Comparison of ENCODE assay signal across 13 cellular contexts in the genomic region with DNA sequence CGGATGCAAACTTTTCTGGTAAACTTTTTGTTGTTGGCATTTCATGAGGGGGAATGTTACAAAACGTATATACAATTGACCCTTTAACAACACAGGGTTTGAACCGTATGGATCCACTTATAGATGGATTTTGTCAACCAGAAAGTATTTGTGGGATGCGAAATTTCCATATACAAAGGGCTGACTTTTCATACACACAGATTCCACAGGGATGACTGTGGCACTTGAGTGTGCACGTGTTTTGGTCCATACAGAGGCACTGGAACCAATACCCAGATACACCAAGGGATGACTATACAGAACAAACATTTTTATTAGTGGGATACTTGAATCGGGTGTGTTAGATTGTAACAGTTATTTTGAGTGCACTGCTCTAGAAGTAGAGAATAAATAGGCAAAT. TPM values are rescaled to one million over a fixed set of nuclear protein-coding genes. Genes with fewer than 3 reads are reported as not detected.
A peak's percentile ranks its signal among the peaks of the same experiment; 100 is the strongest.
DNase-seq lines count a peak whose midpoint lies in the region; ATAC-seq and TF ChIP-seq lines count a peak whose summit lies in the region.
"Had no signal": no experiment of that assay in that cellular context is flagged by ENCODE, and none has a peak within 500 bp of the region (broad histone marks: within the 10 kb centered on the region; RNA-seq: fewer than 3 reads in every experiment).

No MANE protein-coding gene starts in this region.

- no peak for TF ChIP-seq CTCF in fibroblast of lung (conservative IDR thresholded peaks at IDR 0.05 in 1 of 2, IDR thresholded peaks at IDR 0.05 in 1 of 2; ENCODE audit: low read depth in 1 of 2, low read length in 2 of 2)
- TF ChIP-seq CTCF in smooth muscle cell (IDR thresholded peaks at IDR 0.05; ENCODE audit: borderline replicate concordance, insufficient read depth, poor library complexity, severe bottlenecking) = no peak

- no peaks in the 10 kb centered on the region for H3K9me2 ChIP-seq in GM23248 (ENCODE audit: insufficient read depth)

- ATAC-seq in HG02885 (IDR thresholded peaks at IDR 0.05; ENCODE audit: poor library complexity, unreplicated experiment) = no peak
- ATAC-seq in activated CD4-positive, CD25-positive, alpha-beta regulatory T cell treated with anti-CD3 and anti-CD28 coated beads, Interleukin-2, amount 50 U/mL, for 24 hours = no peak
- ATAC-seq: K562 had no signal

- H3K27ac ChIP-seq in GM23248 (peak overlapping the region; percentile 94), SJSA1 (peak overlapping the region; percentile 91), fibroblast of lung (ENCODE audit: insufficient read depth, low read length) (peak overlapping the region; percentile 86), smooth muscle cell (ENCODE audit: low read depth) (peak overlapping the region; percentile 91)

- H3K79me2 ChIP-seq in GM23248 (ENCODE audit: insufficient read depth) = peaks cover 65% of the 10 kb centered on the region
- peaks cover 27% of the 10 kb centered on the region for H3K79me2 ChIP-seq in fibroblast of lung (ENCODE audit: control insufficient read depth, insufficient read depth, low read length)
- peaks cover 62% of the 10 kb centered on the region for H3K79me2 ChIP-seq in smooth muscle cell (ENCODE audit: low read depth)

- H3F3A ChIP-seq in GM23248 (ENCODE audit: insufficient read depth) (peaks cover 51% of the 10 kb centered on the region), smooth muscle cell (ENCODE audit: low read depth) (peaks cover 11% of the 10 kb centered on the region)

- peak overlapping the region; percentile 62 for H3K9ac ChIP-seq in GM23248
- H3K9ac ChIP-seq in fibroblast of lung (ENCODE audit: insufficient read depth, low read length) = no peak overlapping the region
- H3K9ac ChIP-seq in smooth muscle cell (ENCODE audit: low read depth) = peak overlapping the region; percentile 21

- H3K4me2 ChIP-seq in GM23248 (ENCODE audit: unreplicated experiment) (peak overlapping the region; percentile 65), fibroblast of lung (ENCODE audit: extremely low read depth, insufficient read depth, low read length) (peak overlapping the region; percentile 73), smooth muscle cell (peak overlapping the region; percentile 52)

- no peaks in the 10 kb centered on the region for H3K36me3 ChIP-seq in GM23248 (ENCODE audit: low read depth)
- H3K36me3 ChIP-seq in SJSA1 = no peaks in the 10 kb centered on the region; the same call in 1 of the 2 replicates
- H3K36me3 ChIP-seq in fibroblast of lung (ENCODE audit: control insufficient read depth, insufficient read depth, low read length) = no peaks in the 10 kb centered on the region
- H3K36me3 ChIP-seq in smooth muscle cell (ENCODE audit: low read depth) = no peaks in the 10 kb centered on the region
- H3K36me3 ChIP-seq: HAP-1 had no signal

- no peaks in the 10 kb centered on the region for H3K27me3 ChIP-seq in GM23248 (replicated peaks; ENCODE audit: insufficient read depth)
- no peaks in the 10 kb centered on the region for H3K27me3 ChIP-seq in SJSA1 (replicated peaks)
- H3K27me3 ChIP-seq in fibroblast of lung (ENCODE audit: control insufficient read depth, insufficient read depth, low read length) = no peaks in the 10 kb centered on the region
- H3K27me3 ChIP-seq in smooth muscle cell (ENCODE audit: low read depth) = no peaks in the 10 kb centered on the region

- in situ Hi-C loops in GM23248 (cut with MboI) = no loop called here

- no peaks in the 10 kb centered on the region for H4K20me1 ChIP-seq in GM23248 (ENCODE audit: insufficient read depth)
- H4K20me1 ChIP-seq in fibroblast of lung (ENCODE audit: control insufficient read depth, extremely low read depth, insufficient read depth, low read length) = no peaks in the 10 kb centered on the region
- H4K20me1 ChIP-seq in smooth muscle cell (ENCODE audit: low read depth) = no peaks in the 10 kb centered on the region

- 4 to 5% methylated on average over 6 of the region's 6 CpGs for WGBS in GM23248 (ENCODE audit: low coverage in 1 of 2, low lambda C conversion rate in 2 of 2, missing lambda C conversion rate in 2 of 2), 2 experiments
- 19% methylated on average over 6 of the region's 6 CpGs for WGBS in smooth muscle cell (ENCODE audit: low lambda C conversion rate)

- DNase-seq in GM23248 (peak; percentile 96), SJSA1 (ENCODE audit: low read depth in 1 of 2, low spot score in 2 of 2) (peak; percentile 81 to 86), fibroblast of lung (ENCODE audit: low read depth in 2 of 2) (peak; percentile 84 to 96), smooth muscle cell (lab: John Stamatoyannopoulos, UW; ENCODE audit: unreplicated experiment) (no peak), middle frontal gyrus (ENCODE audit: extremely low spot score, low spot score) (no peak)
- no peak for DNase-seq in activated CD8-positive, alpha-beta memory T cell treated with anti-CD3 and anti-CD28 coated beads, Interleukin-2, amount 50 U/mL, for 48 hours
- DNase-seq: retina had no signal

- H3K4me3 ChIP-seq in GM23248 (peak overlapping the region; percentile 40), SJSA1 (no peak overlapping the region), fibroblast of lung (replicated peaks in 1 of 4; ENCODE audit: control extremely low read depth in 1 of 4, insufficient read depth in 1 of 4, low read depth in 3 of 4, low read length in 4 of 4) (no peak overlapping the region), smooth muscle cell (no peak overlapping the region)
- H3K4me3 ChIP-seq: HAP-1, K562 had no signal

- H3K4me1 ChIP-seq in GM23248 (ENCODE audit: insufficient read depth) = peaks cover 31% of the 10 kb centered on the region
- peaks cover 35% of the 10 kb centered on the region for H3K4me1 ChIP-seq in SJSA1 (replicated peaks)
- H3K4me1 ChIP-seq in fibroblast of lung (ENCODE audit: control insufficient read depth, extremely low read depth, insufficient read depth, low read length) = peaks cover 7% of the 10 kb centered on the region
- H3K4me1 ChIP-seq in smooth muscle cell (ENCODE audit: low read depth) = peaks cover 5% of the 10 kb centered on the region

- H3K9me3 ChIP-seq in GM23248 (ENCODE audit: low read depth) (no peaks in the 10 kb centered on the region), SJSA1 (replicated peaks) (no peaks in the 10 kb centered on the region), fibroblast of lung (ENCODE audit: control insufficient read depth, insufficient read depth, low read depth, low read length) (no peaks in the 10 kb centered on the region), smooth muscle cell (replicated peaks; ENCODE audit: low read depth) (no peaks in the 10 kb centered on the region)
- H3K9me3 ChIP-seq: HAP-1 had no signal

- H2AFZ ChIP-seq in GM23248 (no peak overlapping the region), fibroblast of lung (ENCODE audit: low read length) (no peak overlapping the region), smooth muscle cell (ENCODE audit: low read depth) (no peak overlapping the region)

RNA-seq across cellular contexts. Expression of a gene that starts 29.8 kb away (rescaled TPM):
- 171 and 176 TPM in 2 replicates for total RNA-seq in GM23248 (2014; rRNA removed; shearing (Covaris generic))
- 157 and 158 TPM in 2 replicates for polyA plus RNA-seq in GM23248 (2016; fragmentation: Nextera tagmentation; extraction: Ambion mirVana)
- 365 and 382 TPM in 2 replicates for total RNA-seq in SJSA1 (2014; rRNA removed; shearing (Covaris generic))
- 174 and 190 TPM in 2 replicates for total RNA-seq in fibroblast of lung
- 178 and 237 TPM in 2 replicates for polyA plus RNA-seq in fibroblast of lung
- 148 and 207 TPM in 2 replicates for polyA plus RNA-seq in fibroblast of lung (2012)
- polyA minus RNA-seq in fibroblast of lung (ENCODE audit: low replicate concordance) = 67.8 and 133 TPM in 2 replicates
- 236 and 280 TPM in 2 replicates for total RNA-seq in smooth muscle cell
- 151 and 171 TPM in 2 replicates for polyA plus RNA-seq in smooth muscle cell

RNA-seq across cellular contexts. Expression of a gene that starts 55.2 kb away (rescaled TPM):
- not detected in 2 replicates for total RNA-seq in GM23248 (2014; rRNA removed; shearing (Covaris generic))
- not detected in 2 replicates for polyA plus RNA-seq in GM23248 (2016; fragmentation: Nextera tagmentation; extraction: Ambion mirVana)
- total RNA-seq in SJSA1 (2014; rRNA removed; shearing (Covaris generic)) = not detected in 2 replicates
- total RNA-seq in fibroblast of lung = not detected in 2 replicates
- polyA plus RNA-seq in fibroblast of lung = not detected in 2 replicates
- polyA plus RNA-seq in fibroblast of lung (2012) = not detected in 2 replicates
- not detected in 2 replicates for polyA minus RNA-seq in fibroblast of lung (ENCODE audit: low replicate concordance)
- not detected in 2 replicates for total RNA-seq in smooth muscle cell
- polyA plus RNA-seq in smooth muscle cell = not detected in 2 replicates
- total RNA-seq: K562, temporal lobe had no signal
- polyA plus RNA-seq: adipose tissue had no signal

Comparison
In these comparisons a context has a peak if more than half of its experiments do, and no peak if none do; other contexts are left out.
1. DNase-seq: peak in GM23248 (single experiment), SJSA1 (2 of 2) and fibroblast of lung (2 of 2); none in smooth muscle cell (single experiment), activated CD8-positive, alpha-beta memory T cell treated with anti-CD3 and anti-CD28 coated beads, Interleukin-2, amount 50 U/mL, for 48 hours (single experiment) and middle frontal gyrus (single experiment).
2. Peak in every context shown above with its lines, with median percentiles within 50 percentile points of each other: H3K27ac ChIP-seq and H3K4me2 ChIP-seq.